ENCODE assay signal across 13 cellular contexts in genomic region chr16:64455275-64455674, GRCh38.
DNase-seq lines count a peak whose midpoint lies in the region; ATAC-seq and TF ChIP-seq lines count a peak whose summit lies in the region.
"Had no signal": no experiment of that assay in that cellular context is flagged by ENCODE, and none has a peak within 500 bp of the region (broad histone marks: within the 10 kb centered on the region; RNA-seq: fewer than 3 reads in every experiment).

No MANE protein-coding gene starts in this region.

- peaks cover 48% of the 10 kb centered on the region for H3K4me1 Mint-ChIP-seq in HFFc6 (ENCODE audit: low read depth)
- H3K4me1 Mint-ChIP-seq: activated naive CD4-positive, alpha-beta T cell treated with anti-CD3 and anti-CD28 coated beads, Interleukin-2, amount 50 U/mL, for 24 hours had no signal

- no peaks in the 10 kb centered on the region for H3K27me3 ChIP-seq in MG63

- no peaks in the 10 kb centered on the region for H3K36me3 ChIP-seq in MG63

- intact Hi-C loops in lower leg skin (cut with DNase I; ENCODE audit: low total_unique reads) = no loop called here

- H3K4me3 Mint-ChIP-seq in HFFc6 = no peak overlapping the region
- H3K4me3 Mint-ChIP-seq: activated naive CD4-positive, alpha-beta T cell treated with anti-CD3 and anti-CD28 coated beads, Interleukin-2, amount 50 U/mL, for 24 hours; natural killer cell treated with Interleukin-12 subunit alpha and Interleukin-12 subunit beta and Interleukin-15 and Interleukin-18, amount 100 ng/mL, for 72 hours had no signal

- no peak for ATAC-seq in HG02610 (IDR thresholded peaks at IDR 0.05; ENCODE audit: unreplicated experiment)
- ATAC-seq: natural killer cell treated with Interleukin-12 subunit alpha and Interleukin-12 subunit beta and Interleukin-15 and Interleukin-18, amount 100 ng/mL, for 72 hours had no signal

- DNase-seq in AG09319 (ENCODE audit: extremely low read depth, low read depth) (no peak), HFFc6 (peak; percentile 55), astrocyte of the hippocampus (ENCODE audit: low read depth, low spot score) (peak; percentile 40), iris pigment epithelial cell (ENCODE audit: low read depth) (peak; percentile 28), lower leg skin (ENCODE audit: low spot score in 2 of 2) (no peak), MG63 (no peak)
- DNase-seq in activated CD4-positive, alpha-beta T cell treated with anti-CD3 and anti-CD28 coated beads for 1 hour = no peak
- DNase-seq: activated CD8-positive, alpha-beta memory T cell treated with anti-CD3 and anti-CD28 coated beads for 24 hours; NCI-H1048; T-helper 2 cell had no signal

- H3K4me3 ChIP-seq in lower leg skin (ENCODE audit: low read depth, poor library complexity, severe bottlenecking) (no peak overlapping the region), MG63 (no peak overlapping the region)

- H3K9me3 ChIP-seq in MG63 = no peaks in the 10 kb centered on the region

- no peak overlapping the region for H3K27ac Mint-ChIP-seq in HFFc6
- H3K27ac Mint-ChIP-seq: activated naive CD4-positive, alpha-beta T cell treated with anti-CD3 and anti-CD28 coated beads, Interleukin-2, amount 50 U/mL, for 24 hours; natural killer cell treated with Interleukin-12 subunit alpha and Interleukin-12 subunit beta and Interleukin-15 and Interleukin-18, amount 100 ng/mL, for 72 hours had no signal

- H3K36me3 Mint-ChIP-seq in HFFc6 (ENCODE audit: low read depth) = no peaks in the 10 kb centered on the region
- H3K36me3 Mint-ChIP-seq: activated naive CD4-positive, alpha-beta T cell treated with anti-CD3 and anti-CD28 coated beads, Interleukin-2, amount 50 U/mL, for 24 hours; natural killer cell treated with Interleukin-12 subunit alpha and Interleukin-12 subunit beta and Interleukin-15 and Interleukin-18, amount 100 ng/mL, for 72 hours had no signal

- WGBS in lower leg skin, 2 donors = 52 to 57% methylated on average over 1 of the region's 1 CpG

- TF ChIP-seq CTCF in AG09319 (IDR thresholded peaks at IDR 0.05; ENCODE audit: low read depth, low read length) (peak; percentile 30), HFFc6 (IDR thresholded peaks at IDR 0.05) (peak; percentile 74), lower leg skin (IDR thresholded peaks at IDR 0.05) (no peak)

- H3K9me3 Mint-ChIP-seq in HFFc6 = no peaks in the 10 kb centered on the region

- H3K27me3 Mint-ChIP-seq in HFFc6 (ENCODE audit: insufficient read depth) = no peaks in the 10 kb centered on the region
- H3K27me3 Mint-ChIP-seq: activated naive CD4-positive, alpha-beta T cell treated with anti-CD3 and anti-CD28 coated beads, Interleukin-2, amount 50 U/mL, for 24 hours; natural killer cell treated with Interleukin-12 subunit alpha and Interleukin-12 subunit beta and Interleukin-15 and Interleukin-18, amount 100 ng/mL, for 72 hours had no signal

- TF ChIP-seq POLR2A in lower leg skin (IDR thresholded peaks at IDR 0.05) = no peak

Comparison
In these comparisons a context has a peak if more than half of its experiments do, and no peak if none do; other contexts are left out.
1. DNase-seq: peak in HFFc6 (single experiment), astrocyte of the hippocampus (single experiment) and iris pigment epithelial cell (single experiment); none in AG09319 (single experiment), lower leg skin (0 of 2), activated CD4-positive, alpha-beta T cell treated with anti-CD3 and anti-CD28 coated beads for 1 hour (single experiment) and MG63 (single experiment).
2. CTCF ChIP-seq: peak in AG09319 (single experiment) and HFFc6 (single experiment); none in lower leg skin (0 of 3).